Comparison of ENCODE assay signal across 29 cellular contexts in the genomic region with DNA sequence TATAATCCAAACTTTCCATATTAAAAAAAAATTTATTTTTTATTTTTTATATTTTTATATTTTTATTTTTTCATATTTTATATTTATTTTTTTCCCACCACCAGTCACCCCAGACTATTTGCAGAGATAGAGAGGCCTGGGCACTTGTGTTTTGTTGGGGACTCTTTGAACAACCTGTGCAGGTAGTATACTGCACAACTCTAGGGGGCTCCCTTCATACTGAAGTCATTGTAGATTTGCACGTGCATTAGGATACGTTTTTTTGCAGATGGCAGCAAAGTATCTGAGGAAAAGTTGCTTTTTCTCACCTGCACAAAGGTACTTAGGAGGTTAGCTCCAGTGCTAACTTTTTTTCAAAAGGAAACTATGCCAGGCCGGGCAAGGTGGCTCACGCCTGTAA.
DNase-seq lines count a peak whose midpoint lies in the region; ATAC-seq and TF ChIP-seq lines count a peak whose summit lies in the region.
"Had no signal": no experiment of that assay in that cellular context is flagged by ENCODE, and none has a peak within 500 bp of the region (broad histone marks: within the 10 kb centered on the region; RNA-seq: fewer than 3 reads in every experiment).

No MANE protein-coding gene starts in this region.

- intact Hi-C loops in Panc1 (cut with micrococcal nuclease; ENCODE audit: unreplicated experiment): no loop called here

- peak; percentile 12; the same call in 1 of the 3 replicates for TF ChIP-seq CTCF in GM12872 (IDR thresholded peaks at IDR 0.05; ENCODE audit: insufficient read depth, low read depth, low read length)
- TF ChIP-seq CTCF in Panc1 (IDR thresholded peaks at IDR 0.05): peak; percentile 14; the same call in 1 of the 2 replicates
- peak; percentile 23 for TF ChIP-seq CTCF in chondrocyte (IDR thresholded peaks at IDR 0.05)
- TF ChIP-seq CTCF in retinal pigment epithelial cell (conservative IDR thresholded peaks at IDR 0.05; ENCODE audit: low read depth, low read length): peak; percentile 4

- BruUV-seq in Panc1 (replicated peaks; lab: Mats Ljungman, UMichigan): no TSS peak

- CTCF ChIA-PET in Panc1 (lab: Charles Lee): no interaction called here

- no peaks in the 10 kb centered on the region for H3K4me1 ChIP-seq in Panc1 (ENCODE audit: control insufficient read depth, insufficient read depth, low read length)
- H3K4me1 ChIP-seq: SJSA1, upper lobe of right lung had no signal

- POLR2A ChIA-PET in Panc1 (lab: Charles Lee): no interaction called here

- H3K9me3 ChIP-seq in Panc1 (ENCODE audit: control insufficient read depth, insufficient read depth, low read depth, low read length): no peaks in the 10 kb centered on the region
- H3K9me3 ChIP-seq: ovary, SJSA1, suprapubic skin, upper lobe of right lung had no signal

- no peak for ATAC-seq in Panc1
- ATAC-seq in HG03378 (IDR thresholded peaks at IDR 0.05; ENCODE audit: unreplicated experiment): no peak
- ATAC-seq: activated T-helper 17 cell treated with anti-CD3 and anti-CD28 coated beads, Interleukin-2, amount 50 U/mL, for 72 hours; HepG2; upper lobe of right lung had no signal

- H3K27ac Mint-ChIP-seq in chondrocyte (ENCODE audit: unreplicated experiment): no peak overlapping the region
- H3K27ac Mint-ChIP-seq: activated CD4-positive, alpha-beta memory T cell treated with anti-CD3 and anti-CD28 coated beads, Interleukin-2, amount 10 ng/mL, durations not matched to agents 7 days and 5 days; activated naive CD4-positive, alpha-beta T cell treated with anti-CD3 and anti-CD28 coated beads, Interleukin-2, amount 10 ng/mL, durations not matched to agents 7 days and 5 days; activated T-helper 17 cell treated with anti-CD3 and anti-CD28 coated beads, Interleukin-2, amount 50 U/mL, for 72 hours; nephron; T-helper 1 cell treated with Interleukin-12 subunit alpha and Interleukin-12 subunit beta and Interleukin-4 antibody, amounts not matched to agents 30 μg/mL and 1 μg/mL, for 36 hours had no signal

- no peak overlapping the region for H3K27ac ChIP-seq in Panc1 (ENCODE audit: low read length)
- H3K27ac ChIP-seq: ovary, SJSA1, upper lobe of right lung had no signal

- H3K36me3 ChIP-seq in Panc1 (ENCODE audit: control insufficient read depth, insufficient read depth, low read length): no peaks in the 10 kb centered on the region
- H3K36me3 ChIP-seq: ovary, SJSA1, suprapubic skin, upper lobe of right lung had no signal

- no peak for DNase-seq in Panc1 (ENCODE audit: low read depth, low spot score)
- DNase-seq in chondrocyte (ENCODE audit: low spot score): no peak
- DNase-seq in retinal pigment epithelial cell (ENCODE audit: low read depth): no peak
- no peak for DNase-seq in mucosa of gallbladder (ENCODE audit: low spot score)
- DNase-seq in SK-N-DZ (ENCODE audit: low spot score): no peak
- DNase-seq: activated CD4-positive, alpha-beta memory T cell treated with anti-CD3 and anti-CD28 coated beads, Interleukin-2, amount 10 ng/mL, durations not matched to agents 7 days and 5 days; activated CD4-positive, alpha-beta T cell treated with anti-CD3 and anti-CD28 coated beads for 1 hour; activated CD8-positive, alpha-beta memory T cell treated with anti-CD3 and anti-CD28 coated beads, Interleukin-2, amount 50 U/mL, for 4 hours; activated naive CD4-positive, alpha-beta T cell treated with anti-CD3 and anti-CD28 coated beads, Interleukin-2, amount 10 ng/mL, durations not matched to agents 7 days and 5 days; CD4-positive, CD25-positive, alpha-beta regulatory T cell; hypothalamus; Karpas-422; MV-4-11; NCI-H1694; NCI-H2171; NCI-H82; ovary; retina; stimulated activated CD4-positive, alpha-beta T cell treated with anti-CD3 and anti-CD28 coated beads, Interleukin-1b, Interleukin-23, amount 100 ng/mL, for 48 hours; stimulated activated naive CD4-positive, alpha-beta T cell treated with Interleukin-2 at 50 U/mL for 16 hours; upper lobe of right lung had no signal

- peaks cover 2% of the 10 kb centered on the region for H3K9me3 Mint-ChIP-seq in chondrocyte (ENCODE audit: low read depth)
- H3K9me3 Mint-ChIP-seq: activated naive CD4-positive, alpha-beta T cell treated with anti-CD3 and anti-CD28 coated beads, Interleukin-2, amount 10 ng/mL, durations not matched to agents 7 days and 5 days; activated T-helper 17 cell treated with anti-CD3 and anti-CD28 coated beads, Interleukin-2, amount 50 U/mL, for 72 hours had no signal

- H3K36me3 Mint-ChIP-seq in chondrocyte (ENCODE audit: low read depth): no peaks in the 10 kb centered on the region
- H3K36me3 Mint-ChIP-seq: activated naive CD4-positive, alpha-beta T cell treated with anti-CD3 and anti-CD28 coated beads, Interleukin-2, amount 10 ng/mL, durations not matched to agents 7 days and 5 days; CD4-positive, CD25-positive, alpha-beta regulatory T cell had no signal

- peaks cover 11% of the 10 kb centered on the region for H3K4me1 Mint-ChIP-seq in chondrocyte (ENCODE audit: low read depth)
- H3K4me1 Mint-ChIP-seq: activated CD4-positive, alpha-beta memory T cell treated with anti-CD3 and anti-CD28 coated beads, Interleukin-2, amount 10 ng/mL, durations not matched to agents 7 days and 5 days; activated naive CD4-positive, alpha-beta T cell treated with anti-CD3 and anti-CD28 coated beads, Interleukin-2, amount 10 ng/mL, durations not matched to agents 7 days and 5 days; activated T-helper 17 cell treated with anti-CD3 and anti-CD28 coated beads, Interleukin-2, amount 50 U/mL, for 72 hours; CD4-positive, CD25-positive, alpha-beta regulatory T cell had no signal

- in situ Hi-C loops in Panc1 (cut with HindIII; ENCODE audit: low pct_unique_long_range_greater_than_20kb, low sequenced_read_pairs): no loop called here

- no peaks in the 10 kb centered on the region for H3K27me3 Mint-ChIP-seq in chondrocyte (ENCODE audit: low read depth)
- H3K27me3 Mint-ChIP-seq: activated naive CD4-positive, alpha-beta T cell treated with anti-CD3 and anti-CD28 coated beads, Interleukin-2, amount 10 ng/mL, durations not matched to agents 7 days and 5 days had no signal

- H3K27me3 ChIP-seq in Panc1 (ENCODE audit: control insufficient read depth, insufficient read depth, low read length): peaks cover 2% of the 10 kb centered on the region; the same call in 1 of the 2 replicates
- H3K27me3 ChIP-seq: ovary, SJSA1, suprapubic skin, upper lobe of right lung had no signal

- no peak overlapping the region for H3K4me3 Mint-ChIP-seq in chondrocyte (ENCODE audit: unreplicated experiment)
- H3K4me3 Mint-ChIP-seq: activated CD4-positive, alpha-beta memory T cell treated with anti-CD3 and anti-CD28 coated beads, Interleukin-2, amount 10 ng/mL, durations not matched to agents 7 days and 5 days; activated naive CD4-positive, alpha-beta T cell treated with anti-CD3 and anti-CD28 coated beads, Interleukin-2, amount 10 ng/mL, durations not matched to agents 7 days and 5 days; activated T-helper 17 cell treated with anti-CD3 and anti-CD28 coated beads, Interleukin-2, amount 50 U/mL, for 72 hours; CD4-positive, CD25-positive, alpha-beta regulatory T cell; nephron; T-helper 1 cell treated with Interleukin-12 subunit alpha and Interleukin-12 subunit beta and Interleukin-4 antibody, amounts not matched to agents 30 μg/mL and 1 μg/mL, for 36 hours had no signal

- H3K4me3 ChIP-seq in Panc1 (ENCODE audit: low read depth in 2 of 2, low read length in 2 of 2) (no peak overlapping the region), retinal pigment epithelial cell (ENCODE audit: low read length) (no peak overlapping the region)
- H3K4me3 ChIP-seq: ovary, SJSA1, suprapubic skin, upper lobe of right lung had no signal
